In the genomic region with DNA sequence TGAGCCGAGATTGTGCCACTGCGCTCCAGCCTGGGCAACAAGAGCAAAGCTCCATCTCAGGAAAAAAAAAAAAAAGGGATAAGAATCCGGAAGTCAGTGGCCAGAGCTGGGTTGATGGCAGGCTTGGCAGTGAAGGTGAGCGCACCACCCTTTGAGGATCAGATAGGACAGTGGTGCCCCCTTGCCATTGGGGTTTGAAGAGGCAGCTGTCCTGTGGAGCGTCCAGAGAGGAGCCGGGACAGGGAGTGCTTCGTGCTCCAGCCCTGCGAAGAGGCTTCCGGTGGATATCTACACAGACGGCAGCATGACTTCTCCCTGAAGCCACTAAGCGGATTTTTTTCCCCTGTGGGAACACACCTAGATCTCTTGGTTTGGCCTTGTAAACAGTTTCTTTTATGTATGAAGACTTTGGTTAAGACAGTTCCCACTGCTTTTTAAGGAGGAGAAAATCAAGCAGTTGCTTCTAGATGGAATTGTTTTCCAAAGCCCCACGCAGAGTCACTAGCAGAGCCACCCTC, we compare ENCODE assay signal across 1 cellular context.
TF ChIP-seq lines count a peak whose summit lies in the region.

No MANE protein-coding gene starts in this region.

TF ChIP-seq in HepG2, 621 proteins besides CTCF, POLR2A, EP300 and RAD21:
- TF ChIP-seq ARNT (IDR thresholded peaks at IDR 0.05) = no peak
- TF ChIP-seq THYN1 (CRISPR knock-in tag; IDR thresholded peaks at IDR 0.05; ENCODE audit: borderline replicate concordance, low read depth) = no peak
- no peak for TF ChIP-seq U2AF2 (IDR thresholded peaks at IDR 0.05; ENCODE audit: low read depth, low read length)
- TF ChIP-seq ZBTB10 (CRISPR knock-in tag; IDR thresholded peaks at IDR 0.05; ENCODE audit: borderline replicate concordance) = no peak
- no peak for TF ChIP-seq ZNF83 (CRISPR knock-in tag; IDR thresholded peaks at IDR 0.05; ENCODE audit: borderline replicate concordance)
- TF ChIP-seq UBTF (CRISPR knock-in tag; IDR thresholded peaks at IDR 0.05) = no peak
- TF ChIP-seq NBN (conservative IDR thresholded peaks at IDR 0.05) = no peak
- no peak for TF ChIP-seq ZNF615 (CRISPR knock-in tag; IDR thresholded peaks at IDR 0.05; ENCODE audit: borderline replicate concordance)
- TF ChIP-seq SUZ12 (IDR thresholded peaks at IDR 0.05; ENCODE audit: low read depth, low read length) = no peak
- no peak for TF ChIP-seq AGO1 (IDR thresholded peaks at IDR 0.05; ENCODE audit: low read depth, low read length, poor library complexity, severe bottlenecking)
- no peak for TF ChIP-seq RFX3 (CRISPR knock-in tag; IDR thresholded peaks at IDR 0.05)
- no peak for TF ChIP-seq ZFP36L2 (CRISPR knock-in tag; IDR thresholded peaks at IDR 0.05)
- TF ChIP-seq RBM22 (optimal IDR thresholded peaks at IDR 0.05; ENCODE audit: low read length) = no peak
- TF ChIP-seq ZNF441 (CRISPR knock-in tag; IDR thresholded peaks at IDR 0.05; ENCODE audit: borderline replicate concordance) = no peak
- TF ChIP-seq ZNF318 (CRISPR knock-in tag; IDR thresholded peaks at IDR 0.05) = no peak
TF ChIP-seq in HepG2: peak in this region for 0.
